In the genomic region with DNA sequence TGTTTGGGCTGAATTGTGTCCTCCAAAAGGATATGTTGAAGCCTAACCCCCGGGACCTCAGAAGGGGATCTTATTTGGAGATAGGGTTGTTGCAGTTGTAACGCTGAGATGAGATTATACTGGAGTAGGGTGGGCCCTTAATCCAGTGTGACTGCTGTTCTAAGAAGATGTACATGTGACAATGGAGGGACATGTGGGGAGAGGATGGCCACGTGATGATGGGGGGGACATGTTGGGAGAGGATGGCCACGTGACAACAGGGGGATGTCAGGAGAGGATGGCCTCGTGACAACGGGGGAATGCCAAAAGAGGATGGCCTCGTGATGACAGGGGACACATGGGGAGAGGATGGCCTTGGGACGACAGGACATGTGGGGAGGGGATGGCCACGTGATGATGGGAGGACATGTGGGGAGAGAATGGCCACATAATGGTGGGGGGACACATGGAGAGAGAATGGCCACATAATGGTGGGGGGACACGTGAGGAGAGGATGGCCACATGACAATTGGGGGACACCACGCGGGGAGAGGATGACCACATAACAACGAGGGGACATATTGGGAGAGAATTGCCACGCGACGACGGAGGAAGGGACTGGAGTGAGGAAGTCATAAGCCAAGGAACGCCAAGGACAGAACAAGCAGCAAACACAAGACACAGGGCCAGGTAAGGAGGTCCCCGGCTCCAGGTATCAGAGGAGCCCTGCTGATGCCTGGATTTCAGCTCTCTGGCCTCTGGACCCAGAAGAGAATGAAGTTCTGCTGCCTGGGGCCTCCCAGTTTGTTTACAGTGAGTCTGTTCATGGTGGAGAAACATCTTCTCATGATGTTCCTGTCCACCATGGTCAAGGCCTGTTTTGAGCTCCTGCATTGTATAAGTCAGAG, we compare ENCODE assay signal across 11 cellular contexts. TPM values are rescaled to one million over a fixed set of nuclear protein-coding genes. Genes with fewer than 3 reads are reported as not detected.
DNase-seq lines count a peak whose midpoint lies in the region; ATAC-seq and TF ChIP-seq lines count a peak whose summit lies in the region.
"Had no signal": no experiment of that assay in that cellular context is flagged by ENCODE, and none has a peak within 500 bp of the region (broad histone marks: within the 10 kb centered on the region; RNA-seq: fewer than 3 reads in every experiment).

No MANE protein-coding gene starts in this region.

- H3K9me3 ChIP-seq in left lung (no peaks in the 10 kb centered on the region), spleen (no peaks in the 10 kb centered on the region)

- no peak for ATAC-seq in activated T-cell treated with anti-CD3 and anti-CD28 coated beads, Interleukin-2, amount 50 U/mL, for 4 hours
- ATAC-seq in left lung (no peak), HG02642 (IDR thresholded peaks at IDR 0.05; ENCODE audit: poor library complexity, unreplicated experiment) (no peak), GM21381 (IDR thresholded peaks at IDR 0.05; ENCODE audit: unreplicated experiment) (no peak)
- ATAC-seq: left lobe of liver had no signal

- peak; percentile 13 for DNase-seq in activated T-cell treated with anti-CD3 and anti-CD28 coated beads, Interleukin-2, amount 50 U/mL, for 24 hours
- no peak for DNase-seq in activated T-cell treated with anti-CD3 and anti-CD28 coated beads, Interleukin-2, amount 50 U/mL, for 4 hours
- peak; percentile 26 to 43 for DNase-seq in left lung
- peak; percentile 21 for DNase-seq in spleen
- no peak for DNase-seq in stimulated activated CD4-positive, alpha-beta T cell treated with anti-CD3 and anti-CD28 coated beads, Interleukin-12 subunit alpha, Interleukin-12 subunit beta, amount 100 ng/mL, for 4 hours
- DNase-seq: DMS53, Kasumi-1 had no signal

- no peak overlapping the region for H3K27ac Mint-ChIP-seq in activated T-cell treated with anti-CD3 and anti-CD28 coated beads, Interleukin-2, amount 50 U/mL, for 24 hours

- H3K4me1 Mint-ChIP-seq in activated T-cell treated with anti-CD3 and anti-CD28 coated beads, Interleukin-2, amount 50 U/mL, for 24 hours (ENCODE audit: low read depth) = peaks cover 78% of the 10 kb centered on the region
- peaks cover 83% of the 10 kb centered on the region for H3K4me1 Mint-ChIP-seq in activated T-cell treated with anti-CD3 and anti-CD28 coated beads, Interleukin-2, amount 50 U/mL, for 4 hours (ENCODE audit: low read depth)

- no peak overlapping the region for H3K4me3 Mint-ChIP-seq in activated T-cell treated with anti-CD3 and anti-CD28 coated beads, Interleukin-2, amount 50 U/mL, for 24 hours
- H3K4me3 Mint-ChIP-seq in activated T-cell treated with anti-CD3 and anti-CD28 coated beads, Interleukin-2, amount 50 U/mL, for 4 hours = no peak overlapping the region

- peaks cover 33% of the 10 kb centered on the region for H3K36me3 Mint-ChIP-seq in activated T-cell treated with anti-CD3 and anti-CD28 coated beads, Interleukin-2, amount 50 U/mL, for 24 hours (ENCODE audit: low read depth)
- peaks cover 22% of the 10 kb centered on the region for H3K36me3 Mint-ChIP-seq in activated T-cell treated with anti-CD3 and anti-CD28 coated beads, Interleukin-2, amount 50 U/mL, for 4 hours (ENCODE audit: insufficient read depth)

- intact Hi-C loops in left lung (cut with DNase I) (no loop called here), spleen (cut with DNase I; ENCODE audit: low total_unique reads) (no loop called here)

- 91 to 95% (median 93%) methylated on average over 19 of the region's 19 CpGs for WGBS in spleen, 5 donors

- TF ChIP-seq CTCF in VCaP (conservative IDR thresholded peaks at IDR 0.05) = no peak
- TF ChIP-seq CTCF in left lung (IDR thresholded peaks at IDR 0.05) = no peak
- no peak for TF ChIP-seq CTCF in spleen (IDR thresholded peaks at IDR 0.05 in 8 of 11, conservative IDR thresholded peaks at IDR 0.05 in 3 of 11)

- no peaks in the 10 kb centered on the region for H3K27me3 Mint-ChIP-seq in activated T-cell treated with anti-CD3 and anti-CD28 coated beads, Interleukin-2, amount 50 U/mL, for 24 hours
- no peaks in the 10 kb centered on the region for H3K27me3 Mint-ChIP-seq in activated T-cell treated with anti-CD3 and anti-CD28 coated beads, Interleukin-2, amount 50 U/mL, for 4 hours (ENCODE audit: low read depth)

- no peaks in the 10 kb centered on the region for H3K36me3 ChIP-seq in left lung
- no peaks in the 10 kb centered on the region for H3K36me3 ChIP-seq in spleen

- no peak for TF ChIP-seq POLR2A in spleen (IDR thresholded peaks at IDR 0.05)

- H3K4me3 ChIP-seq in left lung (no peak overlapping the region), spleen (no peak overlapping the region)

- H3K27me3 ChIP-seq in left lung (no peaks in the 10 kb centered on the region), spleen (replicated peaks in 1 of 7) (no peaks in the 10 kb centered on the region)

- H3K9me3 Mint-ChIP-seq in activated T-cell treated with anti-CD3 and anti-CD28 coated beads, Interleukin-2, amount 50 U/mL, for 24 hours = no peaks in the 10 kb centered on the region
- no peaks in the 10 kb centered on the region for H3K9me3 Mint-ChIP-seq in activated T-cell treated with anti-CD3 and anti-CD28 coated beads, Interleukin-2, amount 50 U/mL, for 4 hours

- peaks cover 17 to 50% of the 10 kb centered on the region in 2 donors for H3K4me1 ChIP-seq in left lung
- H3K4me1 ChIP-seq in spleen = peaks cover 10 to 64% (median 24%) of the 10 kb centered on the region in 6 donors

- peak overlapping the region; percentile 90 for H3K27ac ChIP-seq in VCaP
- H3K27ac ChIP-seq in left lung = peak overlapping the region in 1 of 2 donors; percentile 71
- peak overlapping the region in 2 of 8 donors; percentile 25 to 66 for H3K27ac ChIP-seq in spleen

RNA-seq across cellular contexts. Expression of a gene that starts 29.2 kb away (rescaled TPM):
- 10 to 100 TPM; 22.9 to 27.8 (median 24.2) TPM for total RNA-seq in activated T-cell treated with anti-CD3 and anti-CD28 coated beads, Interleukin-2, amount 50 U/mL, for 4 hours
- 10 to 100 TPM in 1 of 2 donors, 1 to 10 TPM in 1; 8.7 to 12.2 TPM for total RNA-seq in left lung
- total RNA-seq in spleen = 10 to 100 TPM in 5 of 7 donors, 1 to 10 TPM in 2; 6.7 to 34.0 (median 11.9) TPM
- 1 to 10 TPM; 2.4 to 2.8 (median 2.6) TPM for polyA plus RNA-seq in spleen

Comparison
In these comparisons a context has a peak if more than half of its experiments do, and no peak if none do; other contexts are left out.
1. DNase-seq: peak in activated T-cell treated with anti-CD3 and anti-CD28 coated beads, Interleukin-2, amount 50 U/mL, for 24 hours (single experiment), left lung (2 of 2) and spleen (single experiment); none in activated T-cell treated with anti-CD3 and anti-CD28 coated beads, Interleukin-2, amount 50 U/mL, for 4 hours (single experiment) and stimulated activated CD4-positive, alpha-beta T cell treated with anti-CD3 and anti-CD28 coated beads, Interleukin-12 subunit alpha, Interleukin-12 subunit beta, amount 100 ng/mL, for 4 hours (single experiment).